Comparison of ENCODE assay signal across 19 cellular contexts in genomic region chr14:87233806-87234384, GRCh38.
"Had no signal": no experiment of that assay in that cellular context is flagged by ENCODE, and none has a peak within 500 bp of the region (broad histone marks: within the 10 kb centered on the region; RNA-seq: fewer than 3 reads in every experiment).

No MANE protein-coding gene starts in this region.

- H2AFZ ChIP-seq: hepatocyte had no signal

- ATAC-seq: activated CD8-positive, alpha-beta T cell treated with anti-CD3 and anti-CD28 coated beads, Interleukin-2, amount 10 ng/mL, durations not matched to agents 7 days and 5 days; left colon; lower lobe of right lung had no signal

- DNase-seq: activated CD4-positive, alpha-beta T cell treated with anti-CD3 and anti-CD28 coated beads, Interleukin-2, amount 10 ng/mL, durations not matched to agents 24 days and 14 days; activated CD4-positive, CD25-positive, alpha-beta regulatory T cell; activated CD8-positive, alpha-beta T cell treated with anti-CD3 and anti-CD28 coated beads, Interleukin-2, amount 10 ng/mL, durations not matched to agents 7 days and 5 days; activated naive CD4-positive, alpha-beta T cell treated with Interleukin-2 at 50 U/mL for 16 hours; activated T-cell treated with anti-CD3 and anti-CD28 coated beads, Interleukin-2, amount 50 U/mL, for 24 hours; aorta; effector CD8-positive, alpha-beta T cell; foreskin fibroblast; left colon; lower lobe of right lung; midbrain; nucleus accumbens; stimulated activated CD8-positive, alpha-beta memory T cell treated with anti-CD3 and anti-CD28 coated beads, Interleukin-4, amount 100 ng/mL, for 48 hours; stimulated activated naive CD4-positive, alpha-beta T cell; thyroid gland had no signal

- H3K4me3 Mint-ChIP-seq: activated CD4-positive, alpha-beta T cell treated with anti-CD3 and anti-CD28 coated beads, Interleukin-2, amount 10 ng/mL, durations not matched to agents 24 days and 14 days; activated CD8-positive, alpha-beta T cell treated with anti-CD3 and anti-CD28 coated beads, Interleukin-2, amount 10 ng/mL, durations not matched to agents 7 days and 5 days; activated T-cell treated with anti-CD3 and anti-CD28 coated beads, Interleukin-2, amount 50 U/mL, for 24 hours; dendritic cell treated with granulocyte-macrophage colony-stimulating factor and Interleukin-4, amounts not matched to agents 40 ng/mL and 50 ng/mL, for 4 days; nephron had no signal

- H3K27ac ChIP-seq: hepatocyte, lower lobe of right lung, thyroid gland had no signal

- H3K4me2 ChIP-seq: hepatocyte had no signal

- H3K4me1 Mint-ChIP-seq: activated CD4-positive, alpha-beta T cell treated with anti-CD3 and anti-CD28 coated beads, Interleukin-2, amount 10 ng/mL, durations not matched to agents 24 days and 14 days; nephron had no signal

- H3K27ac Mint-ChIP-seq: activated CD4-positive, alpha-beta T cell treated with anti-CD3 and anti-CD28 coated beads, Interleukin-2, amount 10 ng/mL, durations not matched to agents 24 days and 14 days; activated CD8-positive, alpha-beta T cell treated with anti-CD3 and anti-CD28 coated beads, Interleukin-2, amount 10 ng/mL, durations not matched to agents 7 days and 5 days; activated T-cell treated with anti-CD3 and anti-CD28 coated beads, Interleukin-2, amount 50 U/mL, for 24 hours; activated T-helper 2 cell treated with anti-CD3 and anti-CD28 coated beads, Interferon-gamma antibody, Interleukin-2, Interleukin-4, amounts not matched to agents 10 μg/mL and 5 μg/mL and 100 μg/mL, durations not matched to agents 14 hours and 24 hours and 36 hours; dendritic cell treated with granulocyte-macrophage colony-stimulating factor and Interleukin-4, amounts not matched to agents 40 ng/mL and 50 ng/mL, for 4 days; nephron had no signal

- H3K9me3 ChIP-seq: lower lobe of right lung, thyroid gland had no signal

- H3K4me1 ChIP-seq: lower lobe of right lung, thyroid gland had no signal

- H3K79me2 ChIP-seq: hepatocyte had no signal

- H3K4me3 ChIP-seq: hepatocyte, lower lobe of right lung, thyroid gland had no signal

- H3K36me3 ChIP-seq: lower lobe of right lung, thyroid gland had no signal

- H3K27me3 Mint-ChIP-seq: activated CD4-positive, alpha-beta T cell treated with anti-CD3 and anti-CD28 coated beads, Interleukin-2, amount 10 ng/mL, durations not matched to agents 24 days and 14 days; activated T-cell treated with anti-CD3 and anti-CD28 coated beads, Interleukin-2, amount 50 U/mL, for 24 hours; dendritic cell treated with granulocyte-macrophage colony-stimulating factor and Interleukin-4, amounts not matched to agents 40 ng/mL and 50 ng/mL, for 4 days had no signal

- H3K27me3 ChIP-seq: hepatocyte, thyroid gland had no signal
